In the genomic region with DNA sequence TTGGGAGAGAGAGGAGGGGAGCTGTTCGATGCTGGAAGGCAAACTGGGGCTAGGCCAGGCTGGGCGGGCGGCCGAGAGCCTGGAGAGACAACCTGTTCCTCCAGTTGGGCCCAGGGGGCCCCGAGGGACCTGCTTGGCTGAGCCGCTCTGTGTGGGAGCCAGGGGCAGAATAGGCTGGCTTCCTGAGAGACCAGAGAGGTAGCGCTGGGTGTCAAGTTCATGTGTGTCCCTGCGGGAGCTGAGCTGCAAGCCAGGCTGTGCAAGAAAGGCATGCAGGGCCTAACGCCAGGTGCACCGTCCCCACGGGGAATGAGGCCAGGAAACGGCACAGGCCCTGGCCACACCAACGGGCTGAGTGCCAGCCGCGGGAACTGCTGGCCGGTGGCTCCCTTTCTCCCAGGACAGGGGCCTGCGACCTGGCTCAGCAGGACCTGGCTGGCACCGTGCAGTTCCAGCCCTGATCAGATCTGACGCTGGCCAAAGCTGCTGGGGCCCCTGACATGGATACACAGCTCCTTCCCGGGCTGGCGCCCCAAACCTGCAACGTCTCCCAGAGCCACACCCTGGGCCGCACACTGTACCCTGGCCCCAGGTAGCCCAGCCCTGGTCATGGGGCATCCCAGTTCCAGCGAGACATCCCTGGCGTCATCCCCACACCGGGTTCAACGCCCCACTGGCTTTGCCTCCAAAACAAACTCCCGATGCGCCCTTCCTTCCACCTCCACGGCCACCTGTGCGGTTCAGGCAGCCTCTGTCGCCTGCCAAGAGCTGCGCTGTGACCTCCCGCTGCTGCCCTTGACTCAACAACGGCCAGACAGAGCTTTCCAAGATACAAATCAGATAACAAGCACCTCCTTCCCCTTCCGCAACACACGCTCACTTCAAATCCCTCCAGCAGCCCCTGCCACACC, we compare ENCODE assay signal across 10 cellular contexts.
A peak's percentile ranks its signal among the peaks of the same experiment; 100 is the strongest.
DNase-seq lines count a peak whose midpoint lies in the region; ATAC-seq and TF ChIP-seq lines count a peak whose summit lies in the region.
"Had no signal": no experiment of that assay in that cellular context is flagged by ENCODE, and none has a peak within 500 bp of the region (broad histone marks: within the 10 kb centered on the region; RNA-seq: fewer than 3 reads in every experiment).

No MANE protein-coding gene starts in this region.

- H3K9me3 ChIP-seq in cardiac muscle cell (ENCODE audit: low read depth) = no peaks in the 10 kb centered on the region

- H3K9me3 Mint-ChIP-seq in T-cell = no peaks in the 10 kb centered on the region
- H3K9me3 Mint-ChIP-seq: activated T-helper 2 cell treated with anti-CD3 and anti-CD28 coated beads, Interferon-gamma antibody, Interleukin-2, Interleukin-4, amounts not matched to agents 10 μg/mL and 5 μg/mL and 100 μg/mL, durations not matched to agents 14 hours and 24 hours and 36 hours had no signal

- H3K27me3 Mint-ChIP-seq in T-cell = no peaks in the 10 kb centered on the region

- H3K27ac ChIP-seq in cardiac muscle cell = peak overlapping the region; percentile 70
- H3K27ac ChIP-seq: PC-9 had no signal

- no peak overlapping the region for H3K4me3 ChIP-seq in cardiac muscle cell
- H3K4me3 ChIP-seq: PC-9 had no signal

- no peaks in the 10 kb centered on the region for H3K27me3 ChIP-seq in cardiac muscle cell

- no peak for ATAC-seq in HG02571 (IDR thresholded peaks at IDR 0.05; ENCODE audit: unreplicated experiment)
- no peak for ATAC-seq in HG03571 (IDR thresholded peaks at IDR 0.05; ENCODE audit: unreplicated experiment)
- ATAC-seq in T-cell (replicated peaks in 1 of 4) = no peak

- no peaks in the 10 kb centered on the region for H3K4me1 ChIP-seq in cardiac muscle cell (ENCODE audit: low read depth)

- DNase-seq in DMS153 (lab: John Stamatoyannopoulos, UW) = peak; percentile 88
- peak; percentile 86 for DNase-seq in NCI-H69 (lab: John Stamatoyannopoulos, UW)
- DNase-seq in cardiac muscle cell (ENCODE audit: low read depth in 1 of 2, low spot score in 1 of 2) = peak in 1 of 2 donors; percentile 61
- peak; percentile 63 for DNase-seq in putamen (ENCODE audit: low spot score)
- no peak for DNase-seq in middle frontal gyrus (ENCODE audit: extremely low spot score, low spot score)
- no peak for DNase-seq in T-cell

- H3K27ac Mint-ChIP-seq in T-cell = no peak overlapping the region
- H3K27ac Mint-ChIP-seq: activated T-helper 2 cell treated with anti-CD3 and anti-CD28 coated beads, Interferon-gamma antibody, Interleukin-2, Interleukin-4, amounts not matched to agents 10 μg/mL and 5 μg/mL and 100 μg/mL, durations not matched to agents 14 hours and 24 hours and 36 hours had no signal

- POLR2A ChIA-PET in T-cell (lab: Charles Lee) = no interaction called here

- peaks cover 7% of the 10 kb centered on the region for H3K36me3 ChIP-seq in cardiac muscle cell

- peaks cover 24% of the 10 kb centered on the region for H3K36me3 Mint-ChIP-seq in T-cell

- no peak for TF ChIP-seq CTCF in cardiac muscle cell (IDR thresholded peaks at IDR 0.05; ENCODE audit: low read depth, low read length)

- CTCF ChIA-PET in T-cell (lab: Charles Lee) = no interaction called here

- no peak overlapping the region for H3K4me3 Mint-ChIP-seq in T-cell

- no peaks in the 10 kb centered on the region for H3K4me1 Mint-ChIP-seq in T-cell

Comparison
In these comparisons a context has a peak if more than half of its experiments do, and no peak if none do; other contexts are left out.
1. DNase-seq: peak in DMS153 (single experiment), NCI-H69 (single experiment) and putamen (single experiment); none in middle frontal gyrus (single experiment) and T-cell (0 of 34).